ENCODE assay signal across 9 cellular contexts in genomic region chr11:122883682-122883981, GRCh38. TPM values are rescaled to one million over a fixed set of nuclear protein-coding genes. Genes with fewer than 3 reads are reported as not detected.
DNase-seq lines count a peak whose midpoint lies in the region; ATAC-seq, FAIRE-seq and TF ChIP-seq lines count a peak whose summit lies in the region.
"Had no signal": no experiment of that assay in that cellular context is flagged by ENCODE, and none has a peak within 500 bp of the region (broad histone marks: within the 10 kb centered on the region; RNA-seq: fewer than 3 reads in every experiment).

No MANE protein-coding gene starts in this region.

- no peak for DNase-seq in CD4-positive, alpha-beta T cell
- peak; percentile 58 for DNase-seq in RPMI8226
- no peak for DNase-seq in epithelial cell of prostate (ENCODE audit: low read depth, low spot score)
- DNase-seq in osteocyte (ENCODE audit: extremely low spot score, unreplicated experiment): no peak
- no peak for DNase-seq in GM12892 (ENCODE audit: insufficient read length)
- no peak for DNase-seq in cortex of kidney (lab: John Stamatoyannopoulos, UW)
- no peak for DNase-seq in DMS53 treated with DMSO at 0.1 percent for 48 hours (lab: John Stamatoyannopoulos, UW; ENCODE audit: unreplicated experiment)
- no peak for DNase-seq in stimulated activated CD8-positive, alpha-beta memory T cell treated with anti-CD3 and anti-CD28 coated beads, Interleukin-4, amount 100 ng/mL, for 48 hours

- no peaks in the 10 kb centered on the region for H3K9me3 Mint-ChIP-seq in CD4-positive, alpha-beta T cell
- no peaks in the 10 kb centered on the region for H3K9me3 Mint-ChIP-seq in osteocyte (ENCODE audit: unreplicated experiment)

- no peaks in the 10 kb centered on the region for H3K9me3 ChIP-seq in CD4-positive, alpha-beta T cell (ENCODE audit: control insufficient read depth, low read length)

- peaks cover 39% of the 10 kb centered on the region for H3K4me1 Mint-ChIP-seq in CD4-positive, alpha-beta T cell (ENCODE audit: low read depth)
- H3K4me1 Mint-ChIP-seq in osteocyte (ENCODE audit: unreplicated experiment): peaks cover 21% of the 10 kb centered on the region

- H3K27ac Mint-ChIP-seq in CD4-positive, alpha-beta T cell: peak overlapping the region; percentile 75
- H3K27ac Mint-ChIP-seq in osteocyte (ENCODE audit: unreplicated experiment): peak overlapping the region; percentile 94

- H3K36me3 Mint-ChIP-seq in CD4-positive, alpha-beta T cell (ENCODE audit: low read depth): peaks cover 15% of the 10 kb centered on the region
- peaks cover 15% of the 10 kb centered on the region for H3K36me3 Mint-ChIP-seq in osteocyte (ENCODE audit: unreplicated experiment)

- no peak for ATAC-seq in CD4-positive, alpha-beta T cell (ENCODE audit: poor library complexity)

- intact Hi-C loops in CD4-positive, alpha-beta T cell (cut with DNase I, micrococcal nuclease): loop anchor here (2.0 to 10.0 kb wide), 3 partner anchors 169 to 231 kb away; partner anchors contain the start of gene HSPA8 (in 1 of the 2)

- TF ChIP-seq CTCF in CD4-positive, alpha-beta T cell (IDR thresholded peaks at IDR 0.05): no peak
- no peak for TF ChIP-seq CTCF in osteocyte (IDR thresholded peaks at IDR 0.05)

- no peak for FAIRE-seq in GM12892 (lab: Jason Lieb, UNC)

- H3K4me3 Mint-ChIP-seq in CD4-positive, alpha-beta T cell: peak overlapping the region; percentile 87
- H3K4me3 Mint-ChIP-seq in osteocyte (ENCODE audit: unreplicated experiment): peak overlapping the region; percentile 80

- peak overlapping the region; percentile 42 for H3K27ac ChIP-seq in CD4-positive, alpha-beta T cell (ENCODE audit: low read depth, low read length)
- peak overlapping the region; percentile 81 for H3K27ac ChIP-seq in epithelial cell of prostate

- no peaks in the 10 kb centered on the region for H3K27me3 ChIP-seq in CD4-positive, alpha-beta T cell (ENCODE audit: control insufficient read depth, insufficient read depth, low read length)

- H3K27me3 Mint-ChIP-seq in CD4-positive, alpha-beta T cell: no peaks in the 10 kb centered on the region
- H3K27me3 Mint-ChIP-seq in osteocyte (ENCODE audit: unreplicated experiment): peaks cover 7% of the 10 kb centered on the region

- POLR2A ChIA-PET in CD4-positive, alpha-beta T cell (lab: Charles Lee): interaction anchor here (0.7 to 1.6 kb wide), 6 partner anchors 12 to 179 kb away, joined by 3 to 11 read pairs (median 4); partner anchors contain the start of gene HSPA8

- no peak for TF ChIP-seq POLR2A in GM12892 (IDR thresholded peaks at IDR 0.05; ENCODE audit: low read depth, low read length)

- CTCF ChIA-PET in CD4-positive, alpha-beta T cell (lab: Charles Lee): interaction anchor here (0.5 kb wide), 1 partner anchor 530 kb away, joined by 3 read pairs; no protein-coding TSS in a partner anchor

RNA-seq across cellular contexts. Expression of gene JHY, which starts 1.1 kb away (rescaled TPM):
- 1 to 10 TPM; 4.6 to 4.7 TPM for total RNA-seq in CD4-positive, alpha-beta T cell
- total RNA-seq in osteocyte: 7.3 and 8.6 TPM in 2 replicates
- polyA plus RNA-seq in GM12892 (2012; ENCODE audit: missing spikeins): 2.0 TPM

RNA-seq across cellular contexts. Expression of gene CRTAM, which starts 45.3 kb away (rescaled TPM):
- total RNA-seq in CD4-positive, alpha-beta T cell: 1 to 10 TPM in 1 of 2 experiments, under 1 TPM in 1; 0.70 to 1.3 TPM
- not detected in 2 replicates for total RNA-seq in osteocyte
- polyA plus RNA-seq in GM12892 (2012; ENCODE audit: missing spikeins): not detected
- total RNA-seq: pulmonary artery endothelial cell had no signal
